ENCODE assay signal across 8 cellular contexts in the genomic region with DNA sequence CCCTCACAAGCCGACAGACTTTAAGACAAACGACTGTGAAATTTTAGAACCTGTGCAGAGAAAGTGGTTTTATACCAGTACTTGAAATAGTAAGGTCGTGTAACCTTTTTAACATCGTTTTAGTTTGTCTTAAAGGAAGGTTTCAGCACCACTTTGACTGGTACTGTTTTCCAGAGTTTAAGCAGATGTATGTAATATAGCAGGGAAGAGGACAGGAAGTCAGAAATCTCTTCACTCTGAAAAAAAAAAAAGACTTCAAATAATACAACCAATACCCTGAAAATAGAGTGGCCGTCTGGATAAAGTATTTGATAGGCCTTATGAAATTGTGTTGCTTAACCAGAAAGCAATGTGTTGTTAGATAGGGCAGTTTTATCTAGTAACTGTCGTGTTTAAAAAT. TPM values are rescaled to one million over a fixed set of nuclear protein-coding genes. Genes with fewer than 3 reads are reported as not detected.
DNase-seq lines count a peak whose midpoint lies in the region; ATAC-seq and TF ChIP-seq lines count a peak whose summit lies in the region.

No MANE protein-coding gene starts in this region.

- in situ Hi-C loops in mammary epithelial cell (cut with MboI; ENCODE audit: low sequenced_read_pairs in 2 of 2) (loop anchor here in 1 of 2 donors (10.0 kb wide), 1 partner anchor 323 kb away; no protein-coding TSS in a partner anchor), GM13976 (cut with MboI; ENCODE audit: low sequenced_read_pairs, unreplicated experiment) (no loop called here)

- H3K9me3 Mint-ChIP-seq in mesothelial cell of epicardium, result no peaks in the 10 kb centered on the region

- H2AFZ ChIP-seq in mammary epithelial cell (ENCODE audit: low read depth, low read length), result no peak overlapping the region

- H3K4me3 Mint-ChIP-seq in mesothelial cell of epicardium, result peak overlapping the region; percentile 79

- peak overlapping the region; percentile 77 for H3K9ac ChIP-seq in HUES64 (ENCODE audit: low read depth, low read length)
- peak overlapping the region; percentile 81 for H3K9ac ChIP-seq in mammary epithelial cell (ENCODE audit: insufficient read depth, low read length)

- peaks cover 68% of the 10 kb centered on the region for H3K79me2 ChIP-seq in mammary epithelial cell (ENCODE audit: insufficient read depth, low read length)

- POLR2A ChIA-PET in AG04450 (lab: Yijun Ruan, JAX), result no interaction called here

- peak overlapping the region; percentile 81 for H3K27ac ChIP-seq in AG04450 (ENCODE audit: low read depth, low read length)
- peak overlapping the region; percentile 67; the same call in 1 of the 2 replicates for H3K27ac ChIP-seq in HUES64 (ENCODE audit: low read depth, low read length)
- H3K27ac ChIP-seq in mammary epithelial cell (ENCODE audit: insufficient read depth, low read depth, low read length), result peak overlapping the region; percentile 70

- no peak for DNase-seq in AG04450 (ENCODE audit: low read depth, low spot score)
- DNase-seq in mammary epithelial cell, result peak; percentile 29
- no peak for DNase-seq in mesothelial cell of epicardium (ENCODE audit: low spot score in 2 of 2, unreplicated experiment in 2 of 2)
- no peak for DNase-seq in LoVo (ENCODE audit: low spot score)
- no peak for DNase-seq in SK-N-DZ (ENCODE audit: low spot score)
- DNase-seq in GM13976 (ENCODE audit: low spot score), result no peak

- H3K9me3 ChIP-seq in AG04450 (ENCODE audit: control insufficient read depth, insufficient read depth, low read length) (no peaks in the 10 kb centered on the region), HUES64 (ENCODE audit: insufficient read depth, low read depth, low read length) (no peaks in the 10 kb centered on the region), mammary epithelial cell (replicated peaks; ENCODE audit: insufficient read depth, low read length) (no peaks in the 10 kb centered on the region)

- BruUV-seq in mammary epithelial cell (replicated peaks; lab: Mats Ljungman, UMichigan), result no TSS peak

- no peaks in the 10 kb centered on the region for H4K20me1 ChIP-seq in mammary epithelial cell (ENCODE audit: insufficient read depth, low read length)

- peaks cover 52% of the 10 kb centered on the region for H3K4me1 Mint-ChIP-seq in mesothelial cell of epicardium

- dilution Hi-C loops in mammary epithelial cell (cut with HindIII; ENCODE audit: low sequenced_read_pairs), result loop anchor here (5.0 kb wide), 1 partner anchor 36 kb away; no protein-coding TSS in a partner anchor

- H3K4me2 ChIP-seq in mammary epithelial cell (ENCODE audit: insufficient read depth, low read depth, low read length), result peak overlapping the region; percentile 80

- WGBS in HUES64, result 12% methylated on average over 6 of the region's 6 CpGs
- WGBS in mammary epithelial cell (ENCODE audit: low coverage, missing lambda C conversion rate), result 4% methylated on average over 6 of the region's 6 CpGs

- H3K4me3 ChIP-seq in AG04450 (ENCODE audit: low read depth, low read length), result peak overlapping the region; percentile 74
- peak overlapping the region; percentile 74 for H3K4me3 ChIP-seq in HUES64 (ENCODE audit: low read length)
- H3K4me3 ChIP-seq in mammary epithelial cell (replicated peaks in 1 of 3; ENCODE audit: insufficient read depth in 1 of 3, low read depth in 2 of 3, low read length in 3 of 3), result peak overlapping the region; percentile 75 to 88 (median 83)

- no peaks in the 10 kb centered on the region for H3K27me3 ChIP-seq in AG04450 (ENCODE audit: control insufficient read depth, insufficient read depth, low read length)
- H3K27me3 ChIP-seq in HUES64 (ENCODE audit: insufficient read depth, low read length), result peaks cover 21% of the 10 kb centered on the region; the same call in 1 of the 2 replicates
- no peaks in the 10 kb centered on the region for H3K27me3 ChIP-seq in mammary epithelial cell (ENCODE audit: insufficient read depth, low read length)

- peak overlapping the region; percentile 94 for H3K27ac Mint-ChIP-seq in mesothelial cell of epicardium

- CTCF ChIA-PET in AG04450 (lab: Charles Lee) (interaction anchor here (0.6 to 2.1 kb wide), 5 partner anchors 14 to 334 kb away, joined by 4 to 8 read pairs (median 6); no protein-coding TSS in a partner anchor), mammary epithelial cell (lab: Charles Lee; ENCODE audit: low non-redundant PET) (no interaction called here)

- no peaks in the 10 kb centered on the region for H3K36me3 Mint-ChIP-seq in mesothelial cell of epicardium

- H3K4me1 ChIP-seq in HUES64 (ENCODE audit: insufficient read depth, low read length) (peaks cover 55% of the 10 kb centered on the region), mammary epithelial cell (ENCODE audit: insufficient read depth, low read length) (peaks cover 46% of the 10 kb centered on the region)

- H3K36me3 ChIP-seq in HUES64 (ENCODE audit: insufficient read depth, low read length) (no peaks in the 10 kb centered on the region), mammary epithelial cell (ENCODE audit: insufficient read depth, low read length) (no peaks in the 10 kb centered on the region)

- TF ChIP-seq CTCF in AG04450 (IDR thresholded peaks at IDR 0.05; ENCODE audit: low read depth, low read length) (no peak), mammary epithelial cell (conservative IDR thresholded peaks at IDR 0.05 in 1 of 2, IDR thresholded peaks at IDR 0.05 in 1 of 2; ENCODE audit: extremely low read depth in 1 of 2, insufficient read depth in 1 of 2, low read depth in 1 of 2, low read length in 2 of 2) (no peak), mesothelial cell of epicardium (IDR thresholded peaks at IDR 0.05; ENCODE audit: unreplicated experiment) (no peak), GM13976 (IDR thresholded peaks at IDR 0.05; ENCODE audit: borderline replicate concordance, control extremely low read depth, extremely low read depth, insufficient read depth, missing control alignments) (no peak)

- intact Hi-C loops in mammary epithelial cell (cut with micrococcal nuclease), result loop anchor here (1.0 to 10.0 kb wide), 4 partner anchors 116 to 323 kb away; no protein-coding TSS in a partner anchor

- no peak for ATAC-seq in GM18861 (IDR thresholded peaks at IDR 0.05; ENCODE audit: unreplicated experiment)

- H3K27me3 Mint-ChIP-seq in mesothelial cell of epicardium (ENCODE audit: low read depth), result no peaks in the 10 kb centered on the region

RNA-seq across cellular contexts. Expression of gene SPATS2L, which starts 1.5 kb away (rescaled TPM):
- polyA plus RNA-seq in AG04450 (2011; rRNA removed) (335 and 361 TPM in 2 replicates), mammary epithelial cell (119 TPM)
- polyA minus RNA-seq in AG04450 (2011; rRNA and poly(A)+ RNA removed), result 219 and 226 TPM in 2 replicates
- 96.4 TPM for polyA plus RNA-seq in HUES64 (2013, experiment 1 of 2)
- polyA plus RNA-seq in HUES64 (2013, experiment 2 of 2), result 91.2 TPM
- total RNA-seq in mammary epithelial cell (10 to 100 TPM; 60.0 to 98.2 TPM), mesothelial cell of epicardium (78.6 to 84.8 TPM (median 83.7 TPM) in 3 replicates)
- 87.0 TPM for polyA minus RNA-seq in mammary epithelial cell
- polyA plus RNA-seq in SK-N-DZ (2014; cell fraction: cytosol; rRNA removed), result 13.2 and 24.2 TPM in 2 replicates
- 8.7 and 16.3 TPM in 2 replicates for polyA plus RNA-seq in SK-N-DZ (2014; cell fraction: nucleus; rRNA removed)
